Comparison of ENCODE assay signal across 25 cellular contexts in genomic region chr13:72296246-72296645, GRCh38.
"Had no signal": no experiment of that assay in that cellular context is flagged by ENCODE, and none has a peak within 500 bp of the region (broad histone marks: within the 10 kb centered on the region; RNA-seq: fewer than 3 reads in every experiment).

No MANE protein-coding gene starts in this region.

- H3K4me2 ChIP-seq: neural progenitor cell had no signal

- H3K79me2 ChIP-seq: parathyroid adenoma had no signal

- H3K4me1 ChIP-seq: parathyroid adenoma, psoas muscle, right lobe of liver, sigmoid colon, stomach, thyroid gland, vagina had no signal

- ATAC-seq: psoas muscle; right cardiac atrium; stimulated activated effector memory CD8-positive, alpha-beta T cell treated with anti-CD3 and anti-CD28 coated beads, Interleukin-12 subunit alpha, Interleukin-12 subunit beta, amount 100 ng/mL, for 72 hours; stimulated activated naive B cell treated with anti-CD40 and anti-IgM and Interleukin-4, amounts not matched to agents 10 μg/mL and 1 μg/mL and 100 μg/mL, for 72 hours had no signal

- H3K27ac ChIP-seq: neural progenitor cell, ovary, parathyroid adenoma, psoas muscle, sigmoid colon, stomach, thoracic aorta, thyroid gland, tibial nerve, upper lobe of left lung, vagina had no signal

- H3K4me3 ChIP-seq: neural progenitor cell, ovary, psoas muscle, right lobe of liver, sigmoid colon, stomach, thoracic aorta, thyroid gland, tibial nerve, upper lobe of left lung, vagina had no signal

- H3K9ac ChIP-seq: neural progenitor cell, parathyroid adenoma had no signal

- H2AFZ ChIP-seq: neural progenitor cell, parathyroid adenoma had no signal

- H3K9me3 ChIP-seq: ovary, psoas muscle, right lobe of liver, sigmoid colon, stomach, thoracic aorta, thyroid gland, tibial nerve, upper lobe of left lung, vagina had no signal

- H3K27me3 ChIP-seq: neural progenitor cell, ovary, right lobe of liver, sigmoid colon, stomach, thyroid gland, tibial nerve, upper lobe of left lung, vagina had no signal

- FAIRE-seq: small intestine, urothelium cell line had no signal

- DNase-seq: occipital lobe; ovary; posterior cingulate gyrus; psoas muscle; right cardiac atrium; right lobe of liver; sigmoid colon; small intestine; stimulated activated CD4-positive, alpha-beta T cell treated with anti-CD3 and anti-CD28 coated beads, Interleukin-15, amount 100 ng/mL, for 24 hours; stimulated activated CD4-positive, alpha-beta T cell treated with anti-CD3 and anti-CD28 coated beads, Interleukin-2, amount 100 ng/mL, for 24 hours; stimulated activated CD4-positive, alpha-beta T cell treated with anti-CD3 and anti-CD28 coated beads, Interleukin-2, amount 100 ng/mL, for 48 hours; stimulated activated CD4-positive, alpha-beta T cell treated with anti-CD3 and anti-CD28 coated beads, Interleukin-4, amount 100 ng/mL, for 24 hours; stimulated activated naive B cell treated with anti-CD40 and anti-IgM and Interleukin-4, amounts not matched to agents 10 μg/mL and 1 μg/mL and 100 μg/mL, for 72 hours; stimulated activated naive CD4-positive, alpha-beta T cell treated with Interleukin-2 at 50 U/mL for 16 hours; stomach; thyroid gland; trophoblast cell; upper lobe of left lung had no signal

- H3K36me3 ChIP-seq: neural progenitor cell, ovary, right lobe of liver, sigmoid colon, stomach, thoracic aorta, thyroid gland, tibial nerve, upper lobe of left lung, vagina had no signal
